In the genomic region with DNA sequence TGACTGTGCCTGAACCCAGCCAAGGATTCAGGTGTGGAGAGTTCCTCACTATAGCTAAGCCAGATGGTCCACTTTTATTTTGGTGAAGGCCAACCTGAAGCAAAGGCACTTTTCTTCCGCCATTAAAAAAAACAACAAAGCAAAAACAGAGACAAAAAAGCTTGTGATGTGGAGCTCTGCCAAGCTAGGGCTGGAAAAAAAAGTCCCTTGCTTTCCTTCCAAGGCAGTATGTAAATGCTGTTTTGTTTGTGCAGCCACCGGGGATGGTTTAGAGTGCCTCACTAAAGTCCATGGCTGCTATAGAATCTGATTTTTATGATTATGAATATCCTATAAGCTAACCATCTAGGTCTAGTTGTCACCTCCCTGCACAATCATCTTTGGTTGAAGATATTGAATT, we compare ENCODE assay signal across 14 cellular contexts. TPM values are rescaled to one million over a fixed set of nuclear protein-coding genes. Genes with fewer than 3 reads are reported as not detected.
"Had no signal": no experiment of that assay in that cellular context is flagged by ENCODE, and none has a peak within 500 bp of the region (broad histone marks: within the 10 kb centered on the region; RNA-seq: fewer than 3 reads in every experiment).

No MANE protein-coding gene starts in this region.

- H3K36me3 Mint-ChIP-seq: naive thymus-derived CD4-positive, alpha-beta T cell had no signal

- H3K4me3 Mint-ChIP-seq: activated T-helper 17 cell treated with anti-CD3 and anti-CD28 coated beads, Interleukin-2, amount 50 U/mL, for 72 hours; naive thymus-derived CD4-positive, alpha-beta T cell had no signal

- H3K4me1 Mint-ChIP-seq: activated T-helper 17 cell treated with anti-CD3 and anti-CD28 coated beads, Interleukin-2, amount 50 U/mL, for 72 hours; naive thymus-derived CD4-positive, alpha-beta T cell had no signal

- DNase-seq: activated CD4-positive, alpha-beta T cell treated with anti-CD3 and anti-CD28 coated beads, Interleukin-2, amount 50 U/mL, for 4 hours; activated CD4-positive, CD25-positive, alpha-beta regulatory T cell treated with anti-CD3 and anti-CD28 coated beads, Interleukin-2, amount 50 U/mL, for 72 hours; activated naive CD4-positive, alpha-beta T cell treated with Interleukin-2 at 50 U/mL for 16 hours; aorta; left colon; lower lobe of right lung; mucosa of descending colon; naive thymus-derived CD4-positive, alpha-beta T cell; stimulated activated CD4-positive, alpha-beta T cell treated with anti-CD3 and anti-CD28 coated beads, Interleukin-1b, Interleukin-23, amount 100 ng/mL, for 48 hours; stomach; T-helper 1 cell; T1000; tibial artery had no signal

- H3K27ac Mint-ChIP-seq: activated T-helper 17 cell treated with anti-CD3 and anti-CD28 coated beads, Interleukin-2, amount 50 U/mL, for 72 hours had no signal

- H3K9me3 Mint-ChIP-seq: activated T-helper 17 cell treated with anti-CD3 and anti-CD28 coated beads, Interleukin-2, amount 50 U/mL, for 72 hours; naive thymus-derived CD4-positive, alpha-beta T cell had no signal

RNA-seq across cellular contexts. Expression of gene MEGF10, which starts 14.9 kb away (rescaled TPM):
- total RNA-seq: naive thymus-derived CD4-positive, alpha-beta T cell had no signal
- polyA plus RNA-seq: naive thymus-derived CD4-positive, alpha-beta T cell had no signal
